Comparison of ENCODE assay signal across 4 cellular contexts in genomic region chr12:122258462-122258861, GRCh38. TPM values are rescaled to one million over a fixed set of nuclear protein-coding genes. Genes with fewer than 3 reads are reported as not detected.
"Had no signal": no experiment of that assay in that cellular context is flagged by ENCODE, and none has a peak within 500 bp of the region (broad histone marks: within the 10 kb centered on the region; RNA-seq: fewer than 3 reads in every experiment).

No MANE protein-coding gene starts in this region.

RNA-seq across cellular contexts. Expression of gene B3GNT4, which starts 55.0 kb away (rescaled TPM):
- total RNA-seq: LHCN-M2, OCI-LY7, Right ventricle myocardium superior, SJSA1 had no signal
